Comparison of ENCODE assay signal across 31 cellular contexts in the genomic region with DNA sequence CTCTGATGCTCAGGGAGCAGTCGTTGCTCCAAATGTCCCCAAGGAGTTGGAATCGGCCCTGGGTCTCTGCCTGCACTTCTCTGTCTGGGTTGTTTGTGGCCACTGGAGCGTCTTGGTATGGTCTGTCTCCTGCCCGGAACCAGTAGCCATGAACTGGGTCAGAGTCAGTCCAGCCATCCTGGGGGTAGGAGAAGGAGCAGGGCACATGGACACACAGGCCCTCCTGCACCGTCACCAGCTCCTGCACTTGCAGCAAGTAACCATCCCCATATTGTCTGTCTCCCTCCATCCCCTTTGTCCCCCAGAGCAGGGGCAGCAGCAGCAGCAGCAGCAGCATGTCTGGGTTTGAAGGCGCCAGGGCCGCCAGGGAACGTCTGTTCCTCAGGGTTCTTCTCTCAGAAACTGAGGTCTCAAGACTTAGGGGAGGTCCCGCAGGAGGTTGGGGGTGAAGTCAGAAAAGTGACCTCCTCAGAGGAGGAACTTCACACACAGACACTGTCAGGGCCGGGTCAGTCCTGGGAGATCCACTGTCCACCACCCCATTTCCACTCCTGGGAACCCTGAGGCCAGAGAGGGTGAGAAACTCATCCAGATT. TPM values are rescaled to one million over a fixed set of nuclear protein-coding genes. Genes with fewer than 3 reads are reported as not detected.
DNase-seq lines count a peak whose midpoint lies in the region; ATAC-seq lines count a peak whose summit lies in the region.
"Had no signal": no experiment of that assay in that cellular context is flagged by ENCODE, and none has a peak within 500 bp of the region (broad histone marks: within the 10 kb centered on the region; RNA-seq: fewer than 3 reads in every experiment).

A gene (minus strand): TSS at position 404 of the 595 bp plus-strand sequence. CDS start 67 bp downstream, at position 337.

- no peak within 1 kb of the TSS for H3K4me3 ChIP-seq in rectal smooth muscle tissue (ENCODE audit: low read length)
- H3K4me3 ChIP-seq: BLaER1 treated with 17β-estradiol and CSF1 and Interleukin-3, amounts not matched to agents 10 nM and 100 nM; left ventricle myocardium inferior; MG63; upper lobe of left lung had no signal

- H3K27ac Mint-ChIP-seq in stimulated activated memory B cell treated with anti-CD40 and anti-IgM and Interleukin-4, amounts not matched to agents 10 μg/mL and 1 μg/mL and 100 μg/mL, for 72 hours: no peak within 1 kb of the TSS
- H3K27ac Mint-ChIP-seq: activated T-helper 17 cell treated with anti-CD3 and anti-CD28 coated beads, Interleukin-2, amount 50 U/mL, for 72 hours had no signal

- ATAC-seq in left lobe of liver: peak; percentile 37
- no peak for ATAC-seq in stimulated activated memory B cell treated with anti-CD40 and anti-IgM and Interleukin-4, amounts not matched to agents 10 μg/mL and 1 μg/mL and 100 μg/mL, for 72 hours
- ATAC-seq: activated T-helper 17 cell treated with anti-CD3 and anti-CD28 coated beads, Interleukin-2, amount 50 U/mL, for 72 hours; PC-3; Right ventricle myocardium inferior had no signal

- no peaks in the 10 kb centered on the region for H3K9me3 Mint-ChIP-seq in stimulated activated memory B cell treated with anti-CD40 and anti-IgM and Interleukin-4, amounts not matched to agents 10 μg/mL and 1 μg/mL and 100 μg/mL, for 72 hours
- H3K9me3 Mint-ChIP-seq: activated T-helper 17 cell treated with anti-CD3 and anti-CD28 coated beads, Interleukin-2, amount 50 U/mL, for 72 hours had no signal

- peaks cover 79% of the 10 kb centered on the region for H3K27me3 Mint-ChIP-seq in stimulated activated memory B cell treated with anti-CD40 and anti-IgM and Interleukin-4, amounts not matched to agents 10 μg/mL and 1 μg/mL and 100 μg/mL, for 72 hours

- H3K36me3 ChIP-seq in rectal smooth muscle tissue (ENCODE audit: control insufficient read depth, insufficient read depth, low read length): no peaks in the 10 kb centered on the region
- H3K36me3 ChIP-seq: BLaER1 treated with 17β-estradiol and CSF1 and Interleukin-3, amounts not matched to agents 10 nM and 100 nM; left ventricle myocardium inferior; MG63; upper lobe of left lung had no signal

- H3K4me1 Mint-ChIP-seq in stimulated activated memory B cell treated with anti-CD40 and anti-IgM and Interleukin-4, amounts not matched to agents 10 μg/mL and 1 μg/mL and 100 μg/mL, for 72 hours: peaks cover 15% of the 10 kb centered on the region
- H3K4me1 Mint-ChIP-seq: activated T-helper 17 cell treated with anti-CD3 and anti-CD28 coated beads, Interleukin-2, amount 50 U/mL, for 72 hours had no signal

- peak; percentile 44 for DNase-seq in Ammon's horn (ENCODE audit: low spot score)
- no peak for DNase-seq in left lobe of liver (ENCODE audit: low spot score)
- DNase-seq in AML-193 (lab: John Stamatoyannopoulos, UW): no peak
- no peak for DNase-seq in NCI-H69 (lab: John Stamatoyannopoulos, UW)
- DNase-seq in NCI-H82 (lab: John Stamatoyannopoulos, UW): no peak
- DNase-seq: activated CD4-positive, alpha-beta T cell treated with anti-CD3 and anti-CD28 coated beads, Interleukin-2, amount 50 U/mL, for 4 hours; activated naive CD4-positive, alpha-beta T cell treated with anti-CD3 and anti-CD28 coated beads, Interleukin-2, amount 50 U/mL, for 16 hours; aorta; COR-L47; cortex of kidney; erythroblast; glutamatergic neuron; H9; KG1; left ventricle myocardium inferior; MG63; naive B cell; NCI-H2029; NCI-H524 treated with DMSO at 0.1 percent for 48 hours; NK-92 treated with Interleukin-12 subunit alpha and Interleukin-12 subunit beta, amount 100 ng/mL, for 24 hours; PC-3; T-helper 2 cell; upper lobe of left lung had no signal

- H3K27ac ChIP-seq in angular gyrus (ENCODE audit: low read depth, low read length) (peak within 1 kb of the TSS; percentile 44), rectal smooth muscle tissue (ENCODE audit: low read depth, low read length) (no peak within 1 kb of the TSS)
- H3K27ac ChIP-seq: BLaER1 treated with 17β-estradiol and CSF1 and Interleukin-3, amounts not matched to agents 10 nM and 100 nM; left ventricle myocardium inferior had no signal

- no peaks in the 10 kb centered on the region for H3K27me3 ChIP-seq in rectal smooth muscle tissue (ENCODE audit: control insufficient read depth, insufficient read depth, low read length)

- no peaks in the 10 kb centered on the region for H3K36me3 Mint-ChIP-seq in stimulated activated memory B cell treated with anti-CD40 and anti-IgM and Interleukin-4, amounts not matched to agents 10 μg/mL and 1 μg/mL and 100 μg/mL, for 72 hours
- H3K36me3 Mint-ChIP-seq: naive B cell had no signal

- H3K4me3 Mint-ChIP-seq in stimulated activated memory B cell treated with anti-CD40 and anti-IgM and Interleukin-4, amounts not matched to agents 10 μg/mL and 1 μg/mL and 100 μg/mL, for 72 hours: no peak within 1 kb of the TSS
- H3K4me3 Mint-ChIP-seq: activated T-helper 17 cell treated with anti-CD3 and anti-CD28 coated beads, Interleukin-2, amount 50 U/mL, for 72 hours; H9 had no signal

- no peaks in the 10 kb centered on the region for H3K4me1 ChIP-seq in rectal smooth muscle tissue (ENCODE audit: control insufficient read depth, insufficient read depth, low read length)
- H3K4me1 ChIP-seq: left ventricle myocardium inferior had no signal

- peak within 1 kb of the TSS; percentile 21 for H3K9ac ChIP-seq in rectal smooth muscle tissue (ENCODE audit: low read length)

RNA-seq across cellular contexts. Expression of the gene that starts here (rescaled TPM):
- total RNA-seq in left lobe of liver: 1.1 TPM
- total RNA-seq: activated T-helper 17 cell treated with anti-CD3 and anti-CD28 coated beads, Interleukin-2, amount 50 U/mL, for 72 hours; bronchial epithelial cell; H9; PC-3; renal cortical epithelial cell had no signal
